In genomic region chr17:79991924-79992656, GRCh38 we compare ENCODE assay signal across 8 cellular contexts.
A peak's percentile ranks its signal among the peaks of the same experiment; 100 is the strongest.
DNase-seq lines count a peak whose midpoint lies in the region; ATAC-seq and TF ChIP-seq lines count a peak whose summit lies in the region.

No MANE protein-coding gene starts in this region.

- DNase-seq in GM03348 (ENCODE audit: low spot score) (peak; percentile 41), NCI-H345 treated with DMSO at 0.1 percent for 48 hours (lab: John Stamatoyannopoulos, UW; ENCODE audit: unreplicated experiment) (peak; percentile 61), coronary artery (ENCODE audit: low spot score) (peak; percentile 77)

- ATAC-seq in GM21619 (IDR thresholded peaks at IDR 0.05; ENCODE audit: unreplicated experiment) (no peak), GM21447 (IDR thresholded peaks at IDR 0.05; ENCODE audit: unreplicated experiment) (no peak), HG03159 (IDR thresholded peaks at IDR 0.05; ENCODE audit: unreplicated experiment) (no peak), GM21717 (IDR thresholded peaks at IDR 0.05; ENCODE audit: unreplicated experiment) (no peak)

- no peak for TF ChIP-seq CTCF in coronary artery (IDR thresholded peaks at IDR 0.05)

- H3K27ac ChIP-seq in coronary artery: no peak overlapping the region

- H3K4me1 ChIP-seq in mucosa of stomach (ENCODE audit: control insufficient read depth, insufficient read depth, low read length): peaks cover 69% of the 10 kb centered on the region

- no peaks in the 10 kb centered on the region for H3K36me3 ChIP-seq in mucosa of stomach (ENCODE audit: control insufficient read depth, insufficient read depth, low read length)

- peak overlapping the region; percentile 50 for H3K9ac ChIP-seq in mucosa of stomach (ENCODE audit: low read length)

- peak overlapping the region; percentile 64 for H3K4me3 ChIP-seq in coronary artery
- H3K4me3 ChIP-seq in mucosa of stomach (ENCODE audit: low read length): peak overlapping the region; percentile 15

- no peaks in the 10 kb centered on the region for H3K27me3 ChIP-seq in mucosa of stomach (ENCODE audit: control insufficient read depth, insufficient read depth, low read length)

- no peaks in the 10 kb centered on the region for H3K9me3 ChIP-seq in mucosa of stomach (ENCODE audit: control insufficient read depth, low read length)
